In the genomic region with DNA sequence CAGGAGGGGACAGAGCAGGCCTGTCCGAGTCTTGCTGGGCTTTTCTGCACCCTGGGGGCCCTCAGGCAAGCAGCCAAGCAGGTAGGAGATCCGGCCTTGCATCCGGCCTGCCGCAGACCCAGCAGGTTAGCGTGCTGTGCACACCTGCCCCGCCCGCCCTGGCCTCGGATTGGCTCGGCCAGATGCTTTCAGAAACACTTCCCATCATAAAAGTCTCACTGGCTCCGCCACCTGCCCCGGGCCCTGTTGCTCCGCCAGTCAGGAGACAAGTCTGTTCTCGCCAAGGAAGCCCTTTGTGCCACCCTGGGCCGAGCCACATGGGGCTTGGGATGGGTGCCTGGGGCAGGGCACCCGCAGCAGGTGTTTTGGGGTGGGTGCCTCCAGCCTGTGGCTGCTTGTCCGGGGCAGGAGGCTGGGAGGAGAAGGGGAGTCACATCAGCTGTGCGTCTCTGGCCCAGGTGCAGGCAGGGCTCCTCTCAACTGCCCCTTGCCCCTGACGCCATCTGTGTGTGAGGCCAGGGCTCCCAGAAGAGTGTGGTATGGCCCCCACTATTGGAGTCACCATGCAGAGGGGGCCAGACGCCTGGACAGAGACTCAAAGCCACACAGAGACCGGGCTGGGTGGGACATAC, we compare ENCODE assay signal across 10 cellular contexts.
DNase-seq lines count a peak whose midpoint lies in the region; ATAC-seq and FAIRE-seq lines count a peak whose summit lies in the region.
"Had no signal": no experiment of that assay in that cellular context is flagged by ENCODE, and none has a peak within 500 bp of the region (broad histone marks: within the 10 kb centered on the region; RNA-seq: fewer than 3 reads in every experiment).

No MANE protein-coding gene starts in this region.

- H3K4me3 Mint-ChIP-seq in natural killer cell treated with Interleukin-12 subunit alpha and Interleukin-12 subunit beta and Interleukin-15 and Interleukin-18, amount 100 ng/mL, for 72 hours = no peak overlapping the region
- H3K4me3 Mint-ChIP-seq in T-cell = no peak overlapping the region
- H3K4me3 Mint-ChIP-seq in effector memory CD8-positive, alpha-beta T cell = no peak overlapping the region

- peaks cover 4 to 5% of the 10 kb centered on the region in 2 donors for H3K4me1 Mint-ChIP-seq in natural killer cell treated with Interleukin-12 subunit alpha and Interleukin-12 subunit beta and Interleukin-15 and Interleukin-18, amount 100 ng/mL, for 72 hours (ENCODE audit: low read depth in 2 of 2)
- H3K4me1 Mint-ChIP-seq in T-cell = no peaks in the 10 kb centered on the region
- H3K4me1 Mint-ChIP-seq in effector memory CD8-positive, alpha-beta T cell (ENCODE audit: low read depth in 2 of 2) = no peaks in the 10 kb centered on the region

- ATAC-seq in natural killer cell treated with Interleukin-12 subunit alpha and Interleukin-12 subunit beta and Interleukin-15 and Interleukin-18, amount 100 ng/mL, for 72 hours = no peak
- no peak for ATAC-seq in T-cell (replicated peaks in 1 of 4)
- ATAC-seq in effector memory CD8-positive, alpha-beta T cell (replicated peaks) = no peak

- H3K9me3 Mint-ChIP-seq in natural killer cell treated with Interleukin-12 subunit alpha and Interleukin-12 subunit beta and Interleukin-15 and Interleukin-18, amount 100 ng/mL, for 72 hours = peaks cover 4% of the 10 kb centered on the region
- peaks cover 0 to 4% (median 0%) of the 10 kb centered on the region in 3 donors for H3K9me3 Mint-ChIP-seq in T-cell
- H3K9me3 Mint-ChIP-seq in effector memory CD8-positive, alpha-beta T cell = no peaks in the 10 kb centered on the region

- no peaks in the 10 kb centered on the region for H3K36me3 Mint-ChIP-seq in natural killer cell treated with Interleukin-12 subunit alpha and Interleukin-12 subunit beta and Interleukin-15 and Interleukin-18, amount 100 ng/mL, for 72 hours
- no peaks in the 10 kb centered on the region for H3K36me3 Mint-ChIP-seq in T-cell
- no peaks in the 10 kb centered on the region for H3K36me3 Mint-ChIP-seq in effector memory CD8-positive, alpha-beta T cell (ENCODE audit: insufficient read depth)

- POLR2A ChIA-PET in T-cell (lab: Charles Lee) = no interaction called here

- FAIRE-seq in urothelium cell line (lab: Jason Lieb, UNC) = no peak
- FAIRE-seq: GM18507 had no signal

- in situ Hi-C loops in T47D (cut with HindIII; ENCODE audit: low pct_unique_long_range_greater_than_20kb, low sequenced_read_pairs) = no loop called here

- CTCF ChIA-PET in T-cell (lab: Charles Lee) = no interaction called here

- peak; percentile 88 for DNase-seq in DMS153 treated with DMSO at 0.1 percent for 48 hours (lab: John Stamatoyannopoulos, UW; ENCODE audit: unreplicated experiment)
- peak; percentile 94 for DNase-seq in NCI-H2107 treated with DMSO at 0.1 percent for 48 hours (lab: John Stamatoyannopoulos, UW; ENCODE audit: unreplicated experiment)
- peak; percentile 100 for DNase-seq in T47D (ENCODE audit: low read depth in 1 of 2, low spot score in 1 of 2)
- DNase-seq in natural killer cell treated with Interleukin-12 subunit alpha and Interleukin-12 subunit beta and Interleukin-15 and Interleukin-18, amount 100 ng/mL, for 72 hours (ENCODE audit: low spot score) = peak; percentile 45
- no peak for DNase-seq in T-cell
- DNase-seq in effector memory CD8-positive, alpha-beta T cell = no peak
- DNase-seq in urothelium cell line (ENCODE audit: low spot score) = no peak
- no peak for DNase-seq in activated CD8-positive, alpha-beta memory T cell treated with anti-CD3 and anti-CD28 coated beads, Interleukin-2, amount 50 U/mL, for 4 hours
- DNase-seq: activated CD4-positive, alpha-beta T cell treated with anti-CD3 and anti-CD28 coated beads for 1 hour had no signal

- H3K27ac Mint-ChIP-seq in natural killer cell treated with Interleukin-12 subunit alpha and Interleukin-12 subunit beta and Interleukin-15 and Interleukin-18, amount 100 ng/mL, for 72 hours = no peak overlapping the region
- H3K27ac Mint-ChIP-seq in T-cell = no peak overlapping the region
- H3K27ac Mint-ChIP-seq in effector memory CD8-positive, alpha-beta T cell = no peak overlapping the region

- H3K27me3 Mint-ChIP-seq in natural killer cell treated with Interleukin-12 subunit alpha and Interleukin-12 subunit beta and Interleukin-15 and Interleukin-18, amount 100 ng/mL, for 72 hours = peaks cover 20 to 26% of the 10 kb centered on the region in 2 donors
- H3K27me3 Mint-ChIP-seq in T-cell = peaks cover 10 to 16% of the 10 kb centered on the region in 2 donors
- H3K27me3 Mint-ChIP-seq in effector memory CD8-positive, alpha-beta T cell = peaks cover 31 to 58% of the 10 kb centered on the region in 2 donors

Comparison
In these comparisons a context has a peak if more than half of its experiments do, and no peak if none do; other contexts are left out.
1. DNase-seq: peak in DMS153 treated with DMSO at 0.1 percent for 48 hours (single experiment), NCI-H2107 treated with DMSO at 0.1 percent for 48 hours (single experiment), T47D (2 of 2) and natural killer cell treated with Interleukin-12 subunit alpha and Interleukin-12 subunit beta and Interleukin-15 and Interleukin-18, amount 100 ng/mL, for 72 hours (single experiment); none in T-cell (0 of 34), effector memory CD8-positive, alpha-beta T cell (0 of 3), urothelium cell line (single experiment) and activated CD8-positive, alpha-beta memory T cell treated with anti-CD3 and anti-CD28 coated beads, Interleukin-2, amount 50 U/mL, for 4 hours (single experiment).